10 cellular contexts compared by ENCODE assay signal in genomic region chr3:115217678-115218451, GRCh38.
DNase-seq lines count a peak whose midpoint lies in the region; ATAC-seq and TF ChIP-seq lines count a peak whose summit lies in the region.
"Had no signal": no experiment of that assay in that cellular context is flagged by ENCODE, and none has a peak within 500 bp of the region (broad histone marks: within the 10 kb centered on the region; RNA-seq: fewer than 3 reads in every experiment).

No MANE protein-coding gene starts in this region.

- TF ChIP-seq EP300 in sigmoid colon (IDR thresholded peaks at IDR 0.05): no peak

- DNase-seq in NOMO-1 treated with DMSO at 0.1 percent for 48 hours (lab: John Stamatoyannopoulos, UW; ENCODE audit: unreplicated experiment) (peak; percentile 34), NOMO-1 treated with dmso at 0.1 percent for 144 hours (lab: John Stamatoyannopoulos, UW; ENCODE audit: unreplicated experiment) (no peak), NCI-H226 (peak; percentile 58), amniotic epithelial cell (ENCODE audit: low read depth) (peak; percentile 76), right atrium auricular region (ENCODE audit: low spot score) (no peak), sigmoid colon (no peak)
- DNase-seq: activated naive CD8-positive, alpha-beta T cell treated with anti-CD3 and anti-CD28 coated beads, Interleukin-2, amount 10 ng/mL, durations not matched to agents 7 days and 5 days had no signal

- peak; percentile 53 for ATAC-seq in HG03159 (IDR thresholded peaks at IDR 0.05; ENCODE audit: unreplicated experiment)
- no peak for ATAC-seq in HG03457 (IDR thresholded peaks at IDR 0.05; ENCODE audit: unreplicated experiment)

- intact Hi-C loops in sigmoid colon (cut with DNase I): loop anchor here (5.0 kb wide), 1 partner anchor 474 kb away; no protein-coding TSS in a partner anchor

- H3K9me3 ChIP-seq in right atrium auricular region: no peaks in the 10 kb centered on the region
- H3K9me3 ChIP-seq in sigmoid colon: no peaks in the 10 kb centered on the region
- H3K9me3 ChIP-seq: BLaER1 had no signal

- peaks cover 0 to 7% of the 10 kb centered on the region in 2 donors for H3K4me1 ChIP-seq in right atrium auricular region
- H3K4me1 ChIP-seq in sigmoid colon: peaks cover 0 to 11% (median 5%) of the 10 kb centered on the region in 4 donors
- H3K4me1 ChIP-seq: BLaER1 had no signal

- H3K27ac ChIP-seq in right atrium auricular region (no peak overlapping the region), sigmoid colon (no peak overlapping the region)
- H3K27ac ChIP-seq: BLaER1 had no signal

- TF ChIP-seq CTCF in right atrium auricular region (IDR thresholded peaks at IDR 0.05) (peak; percentile 71 to 77), sigmoid colon (IDR thresholded peaks at IDR 0.05) (peak; percentile 15 to 57 (median 39))

- H3K27me3 ChIP-seq in right atrium auricular region: no peaks in the 10 kb centered on the region
- no peaks in the 10 kb centered on the region for H3K27me3 ChIP-seq in sigmoid colon
- H3K27me3 ChIP-seq: BLaER1 had no signal

- TF ChIP-seq POLR2A in sigmoid colon (IDR thresholded peaks at IDR 0.05): no peak

- H3K36me3 ChIP-seq in right atrium auricular region (no peaks in the 10 kb centered on the region), sigmoid colon (no peaks in the 10 kb centered on the region)
- H3K36me3 ChIP-seq: BLaER1 had no signal

- H3K4me3 ChIP-seq in right atrium auricular region: no peak overlapping the region
- no peak overlapping the region for H3K4me3 ChIP-seq in sigmoid colon
- H3K4me3 ChIP-seq: BLaER1 had no signal

- WGBS in sigmoid colon, 2 donors: 6 to 34% methylated on average over 7 of the region's 7 CpGs

Comparison
In these comparisons a context has a peak if more than half of its experiments do, and no peak if none do; other contexts are left out.
1. DNase-seq: peak in NOMO-1 treated with DMSO at 0.1 percent for 48 hours (single experiment), NCI-H226 (single experiment) and amniotic epithelial cell (single experiment); none in NOMO-1 treated with dmso at 0.1 percent for 144 hours (single experiment), right atrium auricular region (single experiment) and sigmoid colon (single experiment).